ENCODE assay signal across 2 cellular contexts in the genomic region with DNA sequence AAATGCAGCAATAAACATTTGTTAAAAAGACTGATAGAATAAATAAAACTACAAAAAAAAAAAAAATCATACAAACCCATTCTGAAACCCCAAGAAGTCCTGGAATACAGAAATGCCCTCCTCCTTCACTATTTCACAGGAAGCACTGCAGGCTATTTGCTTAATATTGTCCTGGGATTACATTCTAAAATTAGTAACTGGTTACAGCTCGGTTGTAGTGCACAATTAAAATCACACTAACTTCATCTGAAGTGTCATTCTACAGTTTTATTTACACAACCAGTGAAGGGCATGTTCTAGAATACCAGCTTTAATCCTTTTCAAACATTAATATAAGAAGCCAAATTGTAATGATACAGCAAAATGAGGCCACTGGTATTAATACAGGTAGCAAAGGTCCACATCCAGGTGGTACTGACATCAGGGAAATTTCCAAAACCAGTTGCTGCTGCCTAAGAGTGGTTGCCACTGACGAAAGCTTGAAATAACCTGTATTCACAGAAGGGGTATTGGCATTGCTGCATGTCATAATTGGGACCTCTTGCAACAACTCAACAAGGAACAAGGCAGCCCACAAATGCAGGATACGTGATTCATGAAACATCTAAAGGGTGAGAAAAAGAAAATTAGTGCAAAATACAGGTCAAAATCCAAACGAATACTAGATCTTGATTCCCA.
TF ChIP-seq lines count a peak whose summit lies in the region.

No MANE protein-coding gene starts in this region.

TF ChIP-seq in IMR-90, 13 proteins besides CTCF, POLR2A, EP300 and RAD21:
- TF ChIP-seq CHD1 (IDR thresholded peaks at IDR 0.05; ENCODE audit: low read depth, low read length) (no peak), RCOR1 (IDR thresholded peaks at IDR 0.05; ENCODE audit: insufficient replicate concordance, low read length) (no peak), CEBPB (IDR thresholded peaks at IDR 0.05; ENCODE audit: low read depth, low read length) (no peak), MXI1 (IDR thresholded peaks at IDR 0.05; ENCODE audit: borderline replicate concordance, low read depth, low read length) (no peak), SMC3 (IDR thresholded peaks at IDR 0.05; ENCODE audit: low read depth, low read length) (no peak), BHLHE40 (IDR thresholded peaks at IDR 0.05; ENCODE audit: low read depth, low read length) (no peak), MAZ (IDR thresholded peaks at IDR 0.05; ENCODE audit: borderline replicate concordance, low read depth, low read length) (no peak), ELK1 (IDR thresholded peaks at IDR 0.05; ENCODE audit: borderline replicate concordance, low read depth, low read length) (no peak), RFX5 (IDR thresholded peaks at IDR 0.05; ENCODE audit: low read depth, low read length) (no peak), MAFK (IDR thresholded peaks at IDR 0.05; ENCODE audit: low read depth, low read length) (no peak), NFE2L2 (IDR thresholded peaks at IDR 0.05; ENCODE audit: low read depth, low read length) (no peak), FOS (IDR thresholded peaks at IDR 0.05; ENCODE audit: low read depth, low read length) (no peak)
- TF ChIP-seq, protein P1, sequence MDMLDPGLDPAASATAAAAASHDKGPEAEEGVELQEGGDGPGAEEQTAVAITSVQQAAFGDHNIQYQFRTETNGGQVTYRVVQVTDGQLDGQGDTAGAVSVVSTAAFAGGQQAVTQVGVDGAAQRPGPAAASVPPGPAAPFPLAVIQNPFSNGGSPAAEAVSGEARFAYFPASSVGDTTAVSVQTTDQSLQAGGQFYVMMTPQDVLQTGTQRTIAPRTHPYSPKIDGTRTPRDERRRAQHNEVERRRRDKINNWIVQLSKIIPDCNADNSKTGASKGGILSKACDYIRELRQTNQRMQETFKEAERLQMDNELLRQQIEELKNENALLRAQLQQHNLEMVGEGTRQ (IDR thresholded peaks at IDR 0.05; ENCODE audit: low read depth, low read length) = no peak

TF ChIP-seq in GM12878, 131 proteins besides CTCF, POLR2A, EP300 and RAD21:
- TF ChIP-seq, protein P2, sequence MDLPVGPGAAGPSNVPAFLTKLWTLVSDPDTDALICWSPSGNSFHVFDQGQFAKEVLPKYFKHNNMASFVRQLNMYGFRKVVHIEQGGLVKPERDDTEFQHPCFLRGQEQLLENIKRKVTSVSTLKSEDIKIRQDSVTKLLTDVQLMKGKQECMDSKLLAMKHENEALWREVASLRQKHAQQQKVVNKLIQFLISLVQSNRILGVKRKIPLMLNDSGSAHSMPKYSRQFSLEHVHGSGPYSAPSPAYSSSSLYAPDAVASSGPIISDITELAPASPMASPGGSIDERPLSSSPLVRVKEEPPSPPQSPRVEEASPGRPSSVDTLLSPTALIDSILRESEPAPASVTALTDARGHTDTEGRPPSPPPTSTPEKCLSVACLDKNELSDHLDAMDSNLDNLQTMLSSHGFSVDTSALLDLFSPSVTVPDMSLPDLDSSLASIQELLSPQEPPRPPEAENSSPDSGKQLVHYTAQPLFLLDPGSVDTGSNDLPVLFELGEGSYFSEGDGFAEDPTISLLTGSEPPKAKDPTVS (IDR thresholded peaks at IDR 0.05; ENCODE audit: low read depth, low read length) = no peak
- TF ChIP-seq NR2F1 (conservative IDR thresholded peaks at IDR 0.05) (no peak), HDGF (IDR thresholded peaks at IDR 0.05) (no peak), SP1 (IDR thresholded peaks at IDR 0.05; ENCODE audit: low read depth, low read length) (no peak), CBFB (IDR thresholded peaks at IDR 0.05; ENCODE audit: low read depth) (no peak), IKZF1 (conservative IDR thresholded peaks at IDR 0.05) (no peak), STAT3 (IDR thresholded peaks at IDR 0.05; ENCODE audit: low read depth, low read length) (no peak), CREB1 (IDR thresholded peaks at IDR 0.05; ENCODE audit: low read depth) (no peak), SREBF1 (IDR thresholded peaks at IDR 0.05; ENCODE audit: low read length) (no peak), ZNF592 (IDR thresholded peaks at IDR 0.05) (no peak), JUND (IDR thresholded peaks at IDR 0.05; ENCODE audit: low read depth, low read length) (no peak), NR2C1 (IDR thresholded peaks at IDR 0.05) (no peak), SRF (IDR thresholded peaks at IDR 0.05; ENCODE audit: low read depth in 2 of 2, low read length in 2 of 2) (no peak), TARDBP (IDR thresholded peaks at IDR 0.05; ENCODE audit: borderline replicate concordance) (no peak)
TF ChIP-seq in GM12878: peak in this region for 0.
